In the genomic region with DNA sequence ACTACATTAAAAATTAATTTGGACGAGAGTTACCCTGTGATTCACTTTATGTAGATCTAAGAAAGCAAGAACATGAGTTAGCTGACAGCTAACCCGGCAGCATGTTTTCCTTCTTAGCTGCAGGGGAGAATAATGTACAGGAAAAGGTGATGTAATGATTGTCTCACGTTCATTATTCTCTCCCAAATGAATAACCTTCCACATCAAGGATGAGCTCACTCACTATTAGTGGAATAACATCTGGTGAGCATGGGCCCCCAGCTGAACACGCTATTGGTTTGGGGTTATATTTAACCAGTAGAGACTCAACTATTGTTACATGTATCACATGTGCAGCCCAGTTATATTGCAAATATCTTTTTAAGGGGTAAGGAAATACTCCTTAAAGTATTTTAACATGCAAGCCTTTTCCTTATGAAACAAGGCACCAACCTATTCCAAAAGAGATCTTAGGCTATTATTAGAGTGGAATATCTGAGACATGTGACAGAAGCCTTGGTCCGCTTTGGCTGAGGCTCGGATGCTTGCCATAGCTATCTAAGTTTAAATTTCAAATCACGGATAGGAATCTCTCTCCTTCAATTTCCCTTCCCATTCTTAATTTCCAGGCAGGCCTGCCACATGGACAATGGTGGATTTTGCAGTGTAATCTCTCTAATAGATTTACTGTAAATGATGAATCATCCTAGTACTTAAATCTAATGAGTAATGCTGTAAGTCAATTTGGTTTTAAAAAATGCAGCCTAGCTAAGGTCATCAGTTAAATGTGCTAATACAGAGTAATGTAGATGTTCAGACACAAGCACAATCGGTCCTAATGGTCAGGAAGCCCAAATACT, we compare ENCODE assay signal across 10 cellular contexts.
DNase-seq lines count a peak whose midpoint lies in the region; ATAC-seq and TF ChIP-seq lines count a peak whose summit lies in the region.
"Had no signal": no experiment of that assay in that cellular context is flagged by ENCODE, and none has a peak within 500 bp of the region (broad histone marks: within the 10 kb centered on the region; RNA-seq: fewer than 3 reads in every experiment).

No MANE protein-coding gene starts in this region.

- H3K9me3 ChIP-seq in BE2C: no peaks in the 10 kb centered on the region
- no peaks in the 10 kb centered on the region for H3K9me3 ChIP-seq in Karpas-422 (ENCODE audit: low read length)
- H3K9me3 ChIP-seq in mesenchymal stem cell (ENCODE audit: control insufficient read depth, low read length): no peaks in the 10 kb centered on the region

- peak overlapping the region; percentile 78 for H2BK5ac ChIP-seq in mesenchymal stem cell (ENCODE audit: low read depth, low read length, poor library complexity, severe bottlenecking)

- H3K14ac ChIP-seq in mesenchymal stem cell (ENCODE audit: low read length in 2 of 2): no peak overlapping the region

- no peak overlapping the region for H3K4me2 ChIP-seq in Karpas-422 (ENCODE audit: low read depth, low read length, poor library complexity, severe bottlenecking)
- H3K4me2 ChIP-seq in mesenchymal stem cell (ENCODE audit: low read length, poor library complexity, severe bottlenecking): no peak overlapping the region

- H3K23ac ChIP-seq in mesenchymal stem cell (ENCODE audit: low read length in 2 of 2): no peak overlapping the region

- no peaks in the 10 kb centered on the region for H3K79me1 ChIP-seq in mesenchymal stem cell (replicated peaks; ENCODE audit: low read length, poor library complexity, severe bottlenecking)

- peak; percentile 28 for DNase-seq in BE2C
- DNase-seq in Karpas-422: no peak
- peak; percentile 67 for DNase-seq in choroid plexus epithelial cell (ENCODE audit: low read depth)
- peak; percentile 88 for DNase-seq in mesenchymal stem cell
- no peak for DNase-seq in substantia nigra (lab: John Stamatoyannopoulos, UW)
- DNase-seq in T-helper 2 cell: no peak
- DNase-seq: activated naive CD4-positive, alpha-beta T cell treated with anti-CD3 and anti-CD28 coated beads for 36 hours; NCI-H526 had no signal

- H2AK5ac ChIP-seq in mesenchymal stem cell (ENCODE audit: low read length, severe bottlenecking): no peak overlapping the region

- no peak for ATAC-seq in GM21515 (IDR thresholded peaks at IDR 0.05; ENCODE audit: unreplicated experiment)
- ATAC-seq in HG02798 (IDR thresholded peaks at IDR 0.05; ENCODE audit: poor library complexity, unreplicated experiment): no peak

- H3K27me3 ChIP-seq in BE2C: no peaks in the 10 kb centered on the region
- no peaks in the 10 kb centered on the region for H3K27me3 ChIP-seq in Karpas-422 (ENCODE audit: low read length)
- no peaks in the 10 kb centered on the region for H3K27me3 ChIP-seq in mesenchymal stem cell (ENCODE audit: control insufficient read depth in 1 of 2, insufficient read depth in 1 of 2, low read length in 2 of 2)

- no peak overlapping the region for H3K4me3 ChIP-seq in BE2C (ENCODE audit: low read depth, low read length)
- no peak overlapping the region for H3K4me3 ChIP-seq in Karpas-422 (ENCODE audit: low read length)
- no peak overlapping the region for H3K4me3 ChIP-seq in choroid plexus epithelial cell (ENCODE audit: low read depth, low read length)
- H3K4me3 ChIP-seq in mesenchymal stem cell (ENCODE audit: insufficient read depth in 1 of 2, low read depth in 1 of 2, low read length in 2 of 2): peak overlapping the region in 1 of 2 experiments; percentile 15

- no peaks in the 10 kb centered on the region for H3K36me3 ChIP-seq in BE2C
- no peaks in the 10 kb centered on the region for H3K36me3 ChIP-seq in Karpas-422 (ENCODE audit: insufficient read depth, low read length)
- no peaks in the 10 kb centered on the region for H3K36me3 ChIP-seq in mesenchymal stem cell (ENCODE audit: control insufficient read depth in 1 of 2, insufficient read depth in 2 of 2, low read depth in 1 of 2, low read length in 2 of 2)

- no peak overlapping the region for H2BK15ac ChIP-seq in mesenchymal stem cell (ENCODE audit: low read depth, poor library complexity, severe bottlenecking)

- no peaks in the 10 kb centered on the region for H3K79me2 ChIP-seq in Karpas-422 (ENCODE audit: low read length)

- H4K91ac ChIP-seq in mesenchymal stem cell (ENCODE audit: low read length): no peak overlapping the region

- no peak overlapping the region for H3K4ac ChIP-seq in mesenchymal stem cell (ENCODE audit: low read depth in 1 of 2, low read length in 2 of 2)

- no peak overlapping the region for H3K27ac ChIP-seq in Karpas-422 (ENCODE audit: low read length)
- H3K27ac ChIP-seq in mesenchymal stem cell (ENCODE audit: low read length, poor library complexity, severe bottlenecking): peak overlapping the region; percentile 91
- no peak overlapping the region for H3K27ac ChIP-seq in substantia nigra (ENCODE audit: low read depth, low read length, poor library complexity, severe bottlenecking)

- no peaks in the 10 kb centered on the region for H3K9me2 ChIP-seq in Karpas-422 (replicated peaks; ENCODE audit: insufficient read depth, low read length)

- H3K4me1 ChIP-seq in BE2C (peaks cover 16% of the 10 kb centered on the region), Karpas-422 (ENCODE audit: low read length) (no peaks in the 10 kb centered on the region), mesenchymal stem cell (ENCODE audit: control insufficient read depth, insufficient read depth, low read depth, low read length) (peaks cover 5% of the 10 kb centered on the region)

- no peaks in the 10 kb centered on the region for H4K20me1 ChIP-seq in Karpas-422 (ENCODE audit: insufficient read depth, low read depth, low read length)

- no peak overlapping the region for H4K8ac ChIP-seq in mesenchymal stem cell (ENCODE audit: low read length)

- H2BK120ac ChIP-seq in mesenchymal stem cell (ENCODE audit: low read depth, low read length): no peak overlapping the region

- peak overlapping the region in 1 of 2 experiments; percentile 21 for H2BK12ac ChIP-seq in mesenchymal stem cell (ENCODE audit: low read length in 2 of 2)

- H2AFZ ChIP-seq in Karpas-422 (ENCODE audit: low read length) (peak overlapping the region; percentile 8; the same call in 1 of the 2 replicates), mesenchymal stem cell (ENCODE audit: low read depth, low read length) (no peak overlapping the region)

- no peak overlapping the region for H3K9ac ChIP-seq in Karpas-422 (ENCODE audit: low read length)
- peak overlapping the region; percentile 79 for H3K9ac ChIP-seq in mesenchymal stem cell (ENCODE audit: low read length)

- 27% methylated on average over 3 of the region's 8 CpGs for WGBS in mesenchymal stem cell

- H3K18ac ChIP-seq in mesenchymal stem cell (ENCODE audit: low read depth in 1 of 2, low read length in 2 of 2): no peak overlapping the region

- no peak for TF ChIP-seq CTCF in BE2C (IDR thresholded peaks at IDR 0.05; ENCODE audit: low read depth, low read length)
- no peak for TF ChIP-seq CTCF in choroid plexus epithelial cell (conservative IDR thresholded peaks at IDR 0.05; ENCODE audit: low read depth, low read length)

Comparison
In these comparisons a context has a peak if more than half of its experiments do, and no peak if none do; other contexts are left out.
1. DNase-seq: peak in BE2C (single experiment), choroid plexus epithelial cell (single experiment) and mesenchymal stem cell (single experiment); none in Karpas-422 (single experiment), substantia nigra (0 of 49) and T-helper 2 cell (0 of 5).